Comparison of ENCODE assay signal across 15 cellular contexts in the genomic region with DNA sequence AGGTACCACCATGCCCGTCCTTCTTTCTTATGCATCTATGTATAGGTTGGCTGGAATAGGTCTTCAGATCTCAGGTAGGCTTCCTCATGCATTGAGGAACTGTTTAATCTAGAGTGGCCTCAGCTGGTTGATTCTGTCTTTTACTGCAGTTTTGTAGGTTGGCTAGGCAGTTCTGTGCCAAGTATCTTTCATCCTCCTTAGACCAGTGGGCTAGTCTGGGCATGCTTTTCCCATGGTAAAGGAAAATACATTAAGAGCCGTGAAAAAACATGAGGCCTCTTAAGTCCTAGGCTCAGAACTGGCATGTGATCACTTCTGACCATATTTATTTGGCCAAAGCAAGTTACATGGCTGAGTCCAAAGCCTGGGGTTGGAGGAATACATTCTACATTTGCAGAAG.
A peak's percentile ranks its signal among the peaks of the same experiment; 100 is the strongest.
DNase-seq lines count a peak whose midpoint lies in the region; ATAC-seq and TF ChIP-seq lines count a peak whose summit lies in the region.
"Had no signal": no experiment of that assay in that cellular context is flagged by ENCODE, and none has a peak within 500 bp of the region (broad histone marks: within the 10 kb centered on the region; RNA-seq: fewer than 3 reads in every experiment).

No MANE protein-coding gene starts in this region.

- intact Hi-C loops in body of pancreas (cut with DNase I) = no loop called here
- intact Hi-C loops in uterus (cut with DNase I; ENCODE audit: low total_unique reads) = no loop called here

- POLR2A ChIA-PET in RWPE1 (lab: Yijun Ruan, JAX; ENCODE audit: low non-redundant PET) = no interaction called here

- WGBS in body of pancreas, 2 donors = 70 to 92% methylated on average over 2 of the region's 2 CpGs

- CTCF ChIA-PET in RWPE1 (lab: Yijun Ruan, JAX) = no interaction called here

- no peak for ATAC-seq in body of pancreas
- ATAC-seq in HG03457 (IDR thresholded peaks at IDR 0.05; ENCODE audit: unreplicated experiment) = no peak
- ATAC-seq: A549; CD8-positive, alpha-beta T cell had no signal

- H3K4me1 ChIP-seq in body of pancreas (no peaks in the 10 kb centered on the region), uterus (no peaks in the 10 kb centered on the region)
- H3K4me1 ChIP-seq: A549 had no signal

- H3K9me3 ChIP-seq in body of pancreas (peaks cover 0 to 6% (median 0%) of the 10 kb centered on the region in 3 donors), uterus (no peaks in the 10 kb centered on the region)

- TF ChIP-seq CTCF in RWPE1 (conservative IDR thresholded peaks at IDR 0.05; ENCODE audit: low read depth) = no peak
- TF ChIP-seq CTCF in epithelial cell of esophagus (IDR thresholded peaks at IDR 0.05; ENCODE audit: insufficient read depth, low read depth, low read length, missing control alignments) = no peak
- no peak for TF ChIP-seq CTCF in body of pancreas (IDR thresholded peaks at IDR 0.05)
- no peak for TF ChIP-seq CTCF in uterus (IDR thresholded peaks at IDR 0.05)

- H3K27ac ChIP-seq in RWPE1 = peak overlapping the region; percentile 58; the same call in 1 of the 2 replicates
- H3K27ac ChIP-seq in body of pancreas = no peak overlapping the region
- H3K27ac ChIP-seq in uterus = no peak overlapping the region
- H3K27ac ChIP-seq: A549 had no signal

- TF ChIP-seq POLR2A in body of pancreas (IDR thresholded peaks at IDR 0.05) (no peak), uterus (IDR thresholded peaks at IDR 0.05) (no peak)

- H3K36me3 ChIP-seq in body of pancreas (replicated peaks in 1 of 2; ENCODE audit: insufficient read depth in 1 of 2, low read depth in 2 of 2) (no peaks in the 10 kb centered on the region), uterus (no peaks in the 10 kb centered on the region)

- DNase-seq in HPDE6-E6E7 (ENCODE audit: extremely low spot score) (peak; percentile 31), RWPE1 (ENCODE audit: low spot score) (peak; percentile 59), epithelial cell of esophagus (ENCODE audit: low read depth) (peak; percentile 88), body of pancreas (no peak), uterus (no peak)
- DNase-seq: CD8-positive, alpha-beta T cell; COR-L47; DMS153; DMS79 treated with DMSO at 0.1 percent for 48 hours; EL; GOT3; H9; HFFc6 had no signal

- no peaks in the 10 kb centered on the region for H3K27me3 ChIP-seq in body of pancreas
- no peaks in the 10 kb centered on the region for H3K27me3 ChIP-seq in uterus

- H3K4me3 ChIP-seq in epithelial cell of esophagus (ENCODE audit: low read length) (no peak overlapping the region), body of pancreas (no peak overlapping the region), uterus (no peak overlapping the region)
- H3K4me3 ChIP-seq: A549 had no signal

Comparison
In these comparisons a context has a peak if more than half of its experiments do, and no peak if none do; other contexts are left out.
1. DNase-seq: peak in HPDE6-E6E7 (single experiment), RWPE1 (single experiment) and epithelial cell of esophagus (single experiment); none in body of pancreas (0 of 4) and uterus (0 of 2).